In the genomic region with DNA sequence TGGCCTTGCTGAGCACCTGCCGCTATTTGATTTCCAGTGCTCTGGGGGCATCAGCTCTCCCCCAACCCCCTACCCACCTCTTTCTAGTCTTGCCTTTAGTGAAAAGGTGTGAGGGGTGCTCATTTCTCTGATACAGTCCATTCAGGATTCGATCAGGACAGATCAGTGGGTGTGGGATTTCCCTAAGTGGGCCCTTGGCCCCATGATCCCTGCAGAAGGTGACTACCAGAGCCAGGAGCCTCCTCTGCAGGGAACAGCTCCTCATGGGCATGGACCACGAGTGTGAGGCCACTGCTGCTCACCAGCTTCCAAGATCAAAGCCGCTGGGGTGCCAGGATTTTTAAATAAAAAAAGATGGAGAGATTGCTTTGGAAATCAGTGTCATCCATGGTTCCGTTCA, we compare ENCODE assay signal across 1 cellular context.
TF ChIP-seq lines count a peak whose summit lies in the region.

No MANE protein-coding gene starts in this region.

TF ChIP-seq in IMR-90, 13 proteins besides CTCF, POLR2A, EP300 and RAD21:
- no peak for TF ChIP-seq CEBPB (IDR thresholded peaks at IDR 0.05; ENCODE audit: low read depth, low read length)
- TF ChIP-seq RCOR1 (IDR thresholded peaks at IDR 0.05; ENCODE audit: insufficient replicate concordance, low read length): no peak
- TF ChIP-seq CHD1 (IDR thresholded peaks at IDR 0.05; ENCODE audit: low read depth, low read length): no peak
- TF ChIP-seq RFX5 (IDR thresholded peaks at IDR 0.05; ENCODE audit: low read depth, low read length): no peak
- TF ChIP-seq FOS (IDR thresholded peaks at IDR 0.05; ENCODE audit: low read depth, low read length): no peak
- no peak for TF ChIP-seq BHLHE40 (IDR thresholded peaks at IDR 0.05; ENCODE audit: low read depth, low read length)
- no peak for TF ChIP-seq MAFK (IDR thresholded peaks at IDR 0.05; ENCODE audit: low read depth, low read length)
- no peak for TF ChIP-seq NFE2L2 (IDR thresholded peaks at IDR 0.05; ENCODE audit: low read depth, low read length)
- no peak for TF ChIP-seq MXI1 (IDR thresholded peaks at IDR 0.05; ENCODE audit: borderline replicate concordance, low read depth, low read length)
- no peak for TF ChIP-seq MAZ (IDR thresholded peaks at IDR 0.05; ENCODE audit: borderline replicate concordance, low read depth, low read length)
- TF ChIP-seq, protein P1, sequence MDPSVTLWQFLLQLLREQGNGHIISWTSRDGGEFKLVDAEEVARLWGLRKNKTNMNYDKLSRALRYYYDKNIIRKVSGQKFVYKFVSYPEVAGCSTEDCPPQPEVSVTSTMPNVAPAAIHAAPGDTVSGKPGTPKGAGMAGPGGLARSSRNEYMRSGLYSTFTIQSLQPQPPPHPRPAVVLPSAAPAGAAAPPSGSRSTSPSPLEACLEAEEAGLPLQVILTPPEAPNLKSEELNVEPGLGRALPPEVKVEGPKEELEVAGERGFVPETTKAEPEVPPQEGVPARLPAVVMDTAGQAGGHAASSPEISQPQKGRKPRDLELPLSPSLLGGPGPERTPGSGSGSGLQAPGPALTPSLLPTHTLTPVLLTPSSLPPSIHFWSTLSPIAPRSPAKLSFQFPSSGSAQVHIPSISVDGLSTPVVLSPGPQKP (IDR thresholded peaks at IDR 0.05; ENCODE audit: borderline replicate concordance, low read depth, low read length): no peak
- TF ChIP-seq, protein P2, sequence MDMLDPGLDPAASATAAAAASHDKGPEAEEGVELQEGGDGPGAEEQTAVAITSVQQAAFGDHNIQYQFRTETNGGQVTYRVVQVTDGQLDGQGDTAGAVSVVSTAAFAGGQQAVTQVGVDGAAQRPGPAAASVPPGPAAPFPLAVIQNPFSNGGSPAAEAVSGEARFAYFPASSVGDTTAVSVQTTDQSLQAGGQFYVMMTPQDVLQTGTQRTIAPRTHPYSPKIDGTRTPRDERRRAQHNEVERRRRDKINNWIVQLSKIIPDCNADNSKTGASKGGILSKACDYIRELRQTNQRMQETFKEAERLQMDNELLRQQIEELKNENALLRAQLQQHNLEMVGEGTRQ (IDR thresholded peaks at IDR 0.05; ENCODE audit: low read depth, low read length): no peak
- no peak for TF ChIP-seq SMC3 (IDR thresholded peaks at IDR 0.05; ENCODE audit: low read depth, low read length)
